1 cellular context compared by ENCODE assay signal in genomic region chr18:14189858-14190257, GRCh38.
TF ChIP-seq lines count a peak whose summit lies in the region.

No MANE protein-coding gene starts in this region.

TF ChIP-seq in WTC11, 78 proteins besides CTCF, POLR2A, EP300 and RAD21 (continued from another document):
- TF ChIP-seq ZNF532 (CRISPR knock-in tag; IDR thresholded peaks at IDR 0.05; ENCODE audit: borderline replicate concordance) (no peak), EMX1 (CRISPR knock-in tag; IDR thresholded peaks at IDR 0.05) (no peak), FOXP1 (CRISPR knock-in tag; IDR thresholded peaks at IDR 0.05; ENCODE audit: borderline replicate concordance) (no peak)
